20 cellular contexts compared by ENCODE assay signal in genomic region chr2:44805836-44806235, GRCh38.
"Had no signal": no experiment of that assay in that cellular context is flagged by ENCODE, and none has a peak within 500 bp of the region (broad histone marks: within the 10 kb centered on the region; RNA-seq: fewer than 3 reads in every experiment).

No MANE protein-coding gene starts in this region.

- H3K9me3 Mint-ChIP-seq: activated naive CD4-positive, alpha-beta T cell treated with anti-CD3 and anti-CD28 coated beads, Interleukin-2, amount 50 U/mL, for 72 hours; activated T-cell treated with anti-CD3 and anti-CD28 coated beads, Interleukin-2, amount 50 U/mL, for 72 hours; natural killer cell; stimulated activated naive CD8-positive, alpha-beta T cell treated with anti-CD3 and anti-CD28 coated beads, Interleukin-15, Interleukin-2, amounts not matched to agents 100 ng/mL and 50 ng/mL, for 24 hours had no signal

- H3K36me3 ChIP-seq: breast epithelium, left ventricle myocardium inferior, spleen, upper lobe of left lung, vagina had no signal

- H3K79me2 ChIP-seq: hepatocyte had no signal

- ATAC-seq: activated naive CD4-positive, alpha-beta T cell treated with anti-CD3 and anti-CD28 coated beads, Interleukin-2, amount 50 U/mL, for 72 hours; activated T-cell treated with anti-CD3 and anti-CD28 coated beads, Interleukin-2, amount 50 U/mL, for 72 hours; natural killer cell; right cardiac atrium had no signal

- H3K4me1 ChIP-seq: breast epithelium had no signal

- H3K4me3 ChIP-seq: breast epithelium, hepatocyte, left ventricle myocardium inferior, lung, spleen, upper lobe of left lung, vagina had no signal

- H3K36me3 Mint-ChIP-seq: natural killer cell had no signal

- DNase-seq: activated CD4-positive, alpha-beta T cell treated with anti-CD3 and anti-CD28 coated beads for 4 hours; activated CD4-positive, alpha-beta T cell treated with anti-CD3 and anti-CD28 coated beads, Interleukin-2, amount 50 U/mL, for 4 hours; activated naive CD4-positive, alpha-beta T cell; activated T-cell treated with anti-CD3 and anti-CD28 coated beads for 4 hours; activated T-cell treated with anti-CD3 and anti-CD28 coated beads, Interleukin-2, amount 50 U/mL, for 72 hours; central memory CD4-positive, alpha-beta T cell; islet precursor cell; left ventricle myocardium inferior; natural killer cell; posterior cingulate gyrus; right cardiac atrium; spleen; substantia nigra; upper lobe of left lung had no signal

- H3K27ac Mint-ChIP-seq: activated naive CD4-positive, alpha-beta T cell treated with anti-CD3 and anti-CD28 coated beads, Interleukin-2, amount 50 U/mL, for 72 hours; natural killer cell; stimulated activated naive CD8-positive, alpha-beta T cell treated with anti-CD3 and anti-CD28 coated beads, Interleukin-15, Interleukin-2, amounts not matched to agents 100 ng/mL and 50 ng/mL, for 24 hours had no signal

- H2AFZ ChIP-seq: hepatocyte had no signal

- H3K4me2 ChIP-seq: hepatocyte had no signal

- H3K4me3 Mint-ChIP-seq: activated T-cell treated with anti-CD3 and anti-CD28 coated beads, Interleukin-2, amount 50 U/mL, for 72 hours; natural killer cell; stimulated activated naive CD8-positive, alpha-beta T cell treated with anti-CD3 and anti-CD28 coated beads, Interleukin-15, Interleukin-2, amounts not matched to agents 100 ng/mL and 50 ng/mL, for 24 hours had no signal

- H3K27ac ChIP-seq: breast epithelium, hepatocyte, left ventricle myocardium inferior, spleen, upper lobe of left lung, vagina had no signal

- H3K9me3 ChIP-seq: breast epithelium, left ventricle myocardium inferior, spleen, upper lobe of left lung, vagina had no signal
